2 cellular contexts compared by ENCODE assay signal in genomic region chr18:74228312-74228711, GRCh38.
TF ChIP-seq lines count a peak whose summit lies in the region.

No MANE protein-coding gene starts in this region.

TF ChIP-seq in H1, 55 proteins besides CTCF, POLR2A, EP300 and RAD21:
- TF ChIP-seq NANOG (IDR thresholded peaks at IDR 0.05; ENCODE audit: insufficient read depth, low read depth, low read length, poor library complexity, severe bottlenecking) (no peak), RBBP5 (IDR thresholded peaks at IDR 0.05; ENCODE audit: borderline replicate concordance, low read depth, low read length) (no peak), GABPA (IDR thresholded peaks at IDR 0.05; ENCODE audit: borderline replicate concordance, insufficient read depth, low read length) (no peak), CHD1 (IDR thresholded peaks at IDR 0.05; ENCODE audit: low read depth, low read length) (no peak), RXRA (IDR thresholded peaks at IDR 0.05; ENCODE audit: insufficient read depth, low read depth, low read length) (no peak), EZH2 (IDR thresholded peaks at IDR 0.05; ENCODE audit: low read depth, low read length, severe bottlenecking) (no peak)
TF ChIP-seq in H1: peak in this region for 0.

TF ChIP-seq in SK-N-SH, 30 proteins besides CTCF, POLR2A, EP300 and RAD21:
- TF ChIP-seq USF2 (IDR thresholded peaks at IDR 0.05; ENCODE audit: borderline replicate concordance, low read depth, low read length), result no peak
- TF ChIP-seq MAX (IDR thresholded peaks at IDR 0.05; ENCODE audit: low read depth), result no peak
- TF ChIP-seq RXRA (IDR thresholded peaks at IDR 0.05; ENCODE audit: borderline replicate concordance, low read depth), result no peak
- no peak for TF ChIP-seq SMC3 (IDR thresholded peaks at IDR 0.05; ENCODE audit: low read depth, low read length)
- no peak for TF ChIP-seq NRF1 (IDR thresholded peaks at IDR 0.05; ENCODE audit: low read depth, low read length)
- TF ChIP-seq EZH2phosphoT487 (IDR thresholded peaks at IDR 0.05; ENCODE audit: borderline replicate concordance, low read depth), result no peak
- no peak for TF ChIP-seq MEF2A (IDR thresholded peaks at IDR 0.05; ENCODE audit: borderline replicate concordance, low read depth)
- TF ChIP-seq TAF1 (IDR thresholded peaks at IDR 0.05; ENCODE audit: borderline replicate concordance, low read depth, low read length), result no peak
- TF ChIP-seq PBX3 (IDR thresholded peaks at IDR 0.05), result no peak
- TF ChIP-seq RCOR1 (IDR thresholded peaks at IDR 0.05; ENCODE audit: low read length), result no peak
- no peak for TF ChIP-seq TEAD4 (IDR thresholded peaks at IDR 0.05; ENCODE audit: borderline replicate concordance, insufficient read depth)
